In genomic region chr1:178399177-178399728, GRCh38 we compare ENCODE assay signal across 17 cellular contexts.
DNase-seq lines count a peak whose midpoint lies in the region; ATAC-seq and TF ChIP-seq lines count a peak whose summit lies in the region.
"Had no signal": no experiment of that assay in that cellular context is flagged by ENCODE, and none has a peak within 500 bp of the region (broad histone marks: within the 10 kb centered on the region; RNA-seq: fewer than 3 reads in every experiment).

No MANE protein-coding gene starts in this region.

- H3K27ac Mint-ChIP-seq in natural killer cell treated with Interleukin-12 subunit alpha and Interleukin-12 subunit beta and Interleukin-15 and Interleukin-18, amount 100 ng/mL, for 72 hours, result no peak overlapping the region
- H3K27ac Mint-ChIP-seq: CD4-positive, alpha-beta memory T cell had no signal

- peaks cover 6% of the 10 kb centered on the region for H3K9me3 Mint-ChIP-seq in natural killer cell treated with Interleukin-12 subunit alpha and Interleukin-12 subunit beta and Interleukin-15 and Interleukin-18, amount 100 ng/mL, for 72 hours

- H3K4me3 Mint-ChIP-seq in natural killer cell treated with Interleukin-12 subunit alpha and Interleukin-12 subunit beta and Interleukin-15 and Interleukin-18, amount 100 ng/mL, for 72 hours, result no peak overlapping the region
- H3K4me3 Mint-ChIP-seq: CD4-positive, alpha-beta memory T cell had no signal

- no peaks in the 10 kb centered on the region for H3K36me3 Mint-ChIP-seq in natural killer cell treated with Interleukin-12 subunit alpha and Interleukin-12 subunit beta and Interleukin-15 and Interleukin-18, amount 100 ng/mL, for 72 hours
- H3K36me3 Mint-ChIP-seq: CD4-positive, alpha-beta memory T cell had no signal

- no peaks in the 10 kb centered on the region for H3K4me1 Mint-ChIP-seq in natural killer cell treated with Interleukin-12 subunit alpha and Interleukin-12 subunit beta and Interleukin-15 and Interleukin-18, amount 100 ng/mL, for 72 hours (ENCODE audit: low read depth in 2 of 2)
- H3K4me1 Mint-ChIP-seq: CD4-positive, alpha-beta memory T cell had no signal

- no peaks in the 10 kb centered on the region for H3K27me3 ChIP-seq in esophagus squamous epithelium

- TF ChIP-seq POLR2A in esophagus squamous epithelium (IDR thresholded peaks at IDR 0.05), result no peak

- no peak overlapping the region for H3K4me3 ChIP-seq in esophagus squamous epithelium
- H3K4me3 ChIP-seq: GM12878 had no signal

- DNase-seq in activated CD4-positive, alpha-beta T cell treated with anti-CD3 and anti-CD28 coated beads for 48 hours, result peak; percentile 2
- DNase-seq in activated CD4-positive, alpha-beta T cell treated with anti-CD3 and anti-CD28 coated beads for 4 hours, result no peak
- DNase-seq in UCSD-AML1 (lab: John Stamatoyannopoulos, UW; ENCODE audit: unreplicated experiment), result peak; percentile 17
- no peak for DNase-seq in esophagus squamous epithelium (lab: John Stamatoyannopoulos, UW)
- DNase-seq in natural killer cell treated with Interleukin-12 subunit alpha and Interleukin-12 subunit beta and Interleukin-15 and Interleukin-18, amount 100 ng/mL, for 72 hours (ENCODE audit: low spot score), result no peak
- DNase-seq in HK-2 (ENCODE audit: unreplicated experiment), result no peak
- no peak for DNase-seq in nucleus accumbens (lab: John Stamatoyannopoulos, UW)
- no peak for DNase-seq in NCI-H2171 treated with DMSO at 0.1 percent for 48 hours (lab: John Stamatoyannopoulos, UW)
- DNase-seq: CD4-positive, alpha-beta memory T cell; DND-41; NCI-H1092; NCI-H1694 treated with DMSO at 0.1 percent for 48 hours; NCI-H69 had no signal

- 62 to 80% methylated on average over 2 to 4 of the region's 4 CpGs for whole genome bisulfite sequencing in esophagus squamous epithelium, 2 donors

- TF ChIP-seq CTCF in esophagus squamous epithelium (IDR thresholded peaks at IDR 0.05), result no peak

- peaks cover 7 to 31% (median 11%) of the 10 kb centered on the region in 3 donors for H3K4me1 ChIP-seq in esophagus squamous epithelium

- no peak for ATAC-seq in natural killer cell treated with Interleukin-12 subunit alpha and Interleukin-12 subunit beta and Interleukin-15 and Interleukin-18, amount 100 ng/mL, for 72 hours
- ATAC-seq: GM12878, HepG2, Right ventricle myocardium inferior had no signal

- H3K36me3 ChIP-seq in esophagus squamous epithelium, result no peaks in the 10 kb centered on the region

- H3K27me3 Mint-ChIP-seq in natural killer cell treated with Interleukin-12 subunit alpha and Interleukin-12 subunit beta and Interleukin-15 and Interleukin-18, amount 100 ng/mL, for 72 hours, result no peaks in the 10 kb centered on the region

- peak overlapping the region in 3 of 4 donors; percentile 38 to 49 (median 47) for H3K27ac ChIP-seq in esophagus squamous epithelium
- H3K27ac ChIP-seq: KMS-11 had no signal

- no peaks in the 10 kb centered on the region for H3K9me3 ChIP-seq in esophagus squamous epithelium

- intact Hi-C loops in esophagus squamous epithelium (cut with DNase I), result no loop called here

Comparison
In these comparisons a context has a peak if more than half of its experiments do, and no peak if none do; other contexts are left out.
1. DNase-seq: peak in activated CD4-positive, alpha-beta T cell treated with anti-CD3 and anti-CD28 coated beads for 48 hours (single experiment) and UCSD-AML1 (single experiment); none in activated CD4-positive, alpha-beta T cell treated with anti-CD3 and anti-CD28 coated beads for 4 hours (0 of 2), esophagus squamous epithelium (single experiment), natural killer cell treated with Interleukin-12 subunit alpha and Interleukin-12 subunit beta and Interleukin-15 and Interleukin-18, amount 100 ng/mL, for 72 hours (single experiment), HK-2 (single experiment), nucleus accumbens (0 of 56) and NCI-H2171 treated with DMSO at 0.1 percent for 48 hours (single experiment).